Comparison of ENCODE assay signal across 10 cellular contexts in the genomic region with DNA sequence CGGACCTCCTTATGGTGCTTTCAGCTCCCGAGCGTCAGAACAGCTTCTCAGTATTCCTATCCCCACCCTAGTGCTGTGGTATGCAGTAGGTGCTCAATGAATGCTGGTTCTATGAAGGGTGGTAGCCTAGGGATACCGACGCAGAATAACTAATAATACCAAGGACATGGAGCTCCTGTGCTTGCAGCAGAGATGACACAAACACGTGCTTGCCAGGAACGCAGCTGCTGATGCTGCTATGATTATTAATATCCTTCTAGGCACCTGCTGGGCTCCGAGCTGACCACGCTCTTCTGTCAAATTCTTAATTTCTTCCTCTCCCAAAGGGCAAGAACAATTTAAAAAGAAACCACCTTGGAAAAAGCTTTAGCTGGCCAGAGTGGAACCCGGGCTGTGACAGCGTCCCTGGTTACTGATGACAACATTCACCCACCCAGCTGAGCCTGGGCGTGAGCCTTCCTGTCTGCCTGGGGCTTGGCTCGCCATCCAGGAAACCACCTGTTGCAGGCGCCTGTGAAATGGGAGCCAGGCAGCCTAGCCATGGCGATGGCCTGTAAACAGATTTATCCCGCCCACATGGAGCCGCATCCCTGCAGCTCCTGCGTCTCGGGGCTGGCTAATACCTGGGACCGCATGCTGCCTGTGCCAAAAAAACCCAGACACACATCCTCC. TPM values are rescaled to one million over a fixed set of nuclear protein-coding genes. Genes with fewer than 3 reads are reported as not detected.
DNase-seq lines count a peak whose midpoint lies in the region; ATAC-seq and TF ChIP-seq lines count a peak whose summit lies in the region.
"Had no signal": no experiment of that assay in that cellular context is flagged by ENCODE, and none has a peak within 500 bp of the region (broad histone marks: within the 10 kb centered on the region; RNA-seq: fewer than 3 reads in every experiment).

No MANE protein-coding gene starts in this region.

- peaks cover 11% of the 10 kb centered on the region for H3K27me3 ChIP-seq in DND-41 (ENCODE audit: insufficient read depth, low read length, poor library complexity)

- no peak for TF ChIP-seq CTCF in DND-41 (IDR thresholded peaks at IDR 0.05; ENCODE audit: borderline replicate concordance, extremely low read depth, low read length, poor library complexity, severe bottlenecking)

- H3K27ac ChIP-seq in DND-41 (ENCODE audit: low read length): no peak overlapping the region

- ATAC-seq in DND-41 (ENCODE audit: insufficient read depth, low read depth): 0 out of 3 replicates have a peak, but pooled peaks have one; percentile 37

- H3K9me3 ChIP-seq in DND-41 (ENCODE audit: insufficient read depth, low read length, severe bottlenecking): no peaks in the 10 kb centered on the region

- H4K20me1 ChIP-seq in DND-41 (ENCODE audit: insufficient read depth, low read length): no peaks in the 10 kb centered on the region

- H2AFZ ChIP-seq in DND-41 (ENCODE audit: low read depth, low read length): no peak overlapping the region

- no peaks in the 10 kb centered on the region for H3K4me1 ChIP-seq in DND-41 (ENCODE audit: insufficient read depth, low read length)

- H3K4me3 ChIP-seq in DND-41 (ENCODE audit: low read depth in 1 of 2, low read length in 2 of 2): no peak overlapping the region

- H3K4me2 ChIP-seq in DND-41 (ENCODE audit: insufficient read depth, low read length): no peak overlapping the region

- no peaks in the 10 kb centered on the region for H3K36me3 ChIP-seq in DND-41 (ENCODE audit: insufficient read depth, low read length)

- H3K79me2 ChIP-seq in DND-41 (ENCODE audit: insufficient read depth, low read length): no peaks in the 10 kb centered on the region

- no peak for DNase-seq in DND-41
- DNase-seq in NCI-H1694 (lab: John Stamatoyannopoulos, UW): peak; percentile 91
- DNase-seq in cerebellar cortex (ENCODE audit: low spot score): peak; percentile 17
- peak; percentile 90 for DNase-seq in myocyte (ENCODE audit: low read depth)
- DNase-seq in EL: no peak
- DNase-seq in HUDEP-2 (lab: John Stamatoyannopoulos, UW; ENCODE audit: unreplicated experiment in 76 of 76): no peak
- DNase-seq in cortex of kidney (lab: John Stamatoyannopoulos, UW): no peak
- DNase-seq in DMS114 treated with DMSO at 0.1 percent for 48 hours (lab: John Stamatoyannopoulos, UW; ENCODE audit: unreplicated experiment): no peak
- DNase-seq: IMR-90; stimulated activated CD4-positive, alpha-beta T cell treated with anti-CD3 and anti-CD28 coated beads, Interleukin-4, amount 100 ng/mL, for 4 hours had no signal

- no peak overlapping the region for H3K9ac ChIP-seq in DND-41 (ENCODE audit: low read depth, low read length)

RNA-seq across cellular contexts. Expression of gene CLMN, which starts 28.8 kb away (rescaled TPM):
- 0.52 and 0.99 TPM in 2 replicates for total RNA-seq in myocyte
- 1.2 TPM for polyA plus RNA-seq in myocyte (2012)

Comparison
In these comparisons a context has a peak if more than half of its experiments do, and no peak if none do; other contexts are left out.
1. DNase-seq: peak in NCI-H1694 (single experiment), cerebellar cortex (single experiment) and myocyte (single experiment); none in DND-41 (single experiment), EL (single experiment), HUDEP-2 (0 of 76), cortex of kidney (single experiment) and DMS114 treated with DMSO at 0.1 percent for 48 hours (single experiment).